ENCODE assay signal across 13 cellular contexts in the genomic region with DNA sequence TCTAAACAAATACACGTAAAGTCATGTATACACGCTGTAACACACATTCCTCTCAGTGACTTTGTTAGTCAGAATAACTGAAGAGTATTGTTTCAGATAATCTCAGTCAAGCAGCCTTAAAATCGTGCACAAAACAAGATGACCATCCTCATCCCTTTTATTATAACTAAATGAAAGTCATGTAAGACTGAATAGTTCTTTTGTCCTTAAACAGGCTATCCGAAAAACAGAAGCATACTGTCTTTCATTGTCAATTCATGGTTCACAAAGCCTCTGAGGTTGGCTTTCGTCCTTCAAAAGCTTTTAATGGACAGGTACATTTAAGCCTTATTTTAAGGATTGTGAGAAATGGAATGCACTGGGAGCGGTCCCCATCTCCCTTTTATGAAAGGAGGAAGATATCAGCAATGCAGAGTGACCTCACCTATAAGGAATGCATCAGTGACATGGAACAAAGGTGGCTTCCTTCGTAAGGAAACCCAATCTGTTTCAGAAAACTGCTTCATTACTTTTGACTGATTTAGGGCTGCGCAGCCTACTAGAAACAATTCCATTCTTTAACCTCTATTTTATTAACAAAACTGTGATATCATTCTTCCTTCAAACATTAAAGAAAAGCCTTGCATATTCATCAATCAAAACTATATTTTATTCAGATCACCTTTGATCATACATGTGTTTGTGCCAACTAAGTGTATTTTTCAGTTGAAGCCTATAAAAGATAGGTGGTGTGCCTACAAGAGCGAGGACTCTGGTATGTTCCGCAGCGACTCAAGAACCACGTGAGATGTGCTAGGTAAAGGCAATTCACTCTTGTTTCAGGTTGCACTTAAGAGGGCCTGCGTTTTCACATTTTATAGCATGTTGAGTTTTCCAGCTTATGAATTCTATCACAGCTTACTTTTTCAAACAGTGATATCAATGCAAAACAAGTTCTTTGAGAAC. TPM values are rescaled to one million over a fixed set of nuclear protein-coding genes. Genes with fewer than 3 reads are reported as not detected.
A peak's percentile ranks its signal among the peaks of the same experiment; 100 is the strongest.
DNase-seq lines count a peak whose midpoint lies in the region; ATAC-seq, FAIRE-seq and TF ChIP-seq lines count a peak whose summit lies in the region.
"Had no signal": no experiment of that assay in that cellular context is flagged by ENCODE, and none has a peak within 500 bp of the region (broad histone marks: within the 10 kb centered on the region; RNA-seq: fewer than 3 reads in every experiment).

No MANE protein-coding gene starts in this region.

- H3K9ac ChIP-seq in HUES64 (ENCODE audit: low read depth, low read length) = peak overlapping the region; percentile 71
- H3K9ac ChIP-seq in kidney (ENCODE audit: low read length in 2 of 2) = no peak overlapping the region
- H3K9ac ChIP-seq in smooth muscle cell (ENCODE audit: low read depth) = peak overlapping the region; percentile 48

- no peaks in the 10 kb centered on the region for H3K36me3 Mint-ChIP-seq in stimulated activated effector memory CD8-positive, alpha-beta T cell treated with anti-CD3 and anti-CD28 coated beads, Interleukin-12 subunit alpha, Interleukin-12 subunit beta, amount 100 ng/mL, for 72 hours

- no peaks in the 10 kb centered on the region for H3K4me1 Mint-ChIP-seq in stimulated activated effector memory CD8-positive, alpha-beta T cell treated with anti-CD3 and anti-CD28 coated beads, Interleukin-12 subunit alpha, Interleukin-12 subunit beta, amount 100 ng/mL, for 72 hours

- TF ChIP-seq CTCF in body of pancreas (IDR thresholded peaks at IDR 0.05) (no peak), kidney (IDR thresholded peaks at IDR 0.05; ENCODE audit: borderline replicate concordance, extremely low read depth, insufficient read depth) (no peak), smooth muscle cell (IDR thresholded peaks at IDR 0.05; ENCODE audit: borderline replicate concordance, insufficient read depth, poor library complexity, severe bottlenecking) (no peak)

- 70% methylated on average over 11 of the region's 13 CpGs for WGBS in HUES64
- WGBS in body of pancreas, 2 donors = 66 to 74% methylated on average over 13 of the region's 13 CpGs
- WGBS in smooth muscle cell (ENCODE audit: low lambda C conversion rate) = 73% methylated on average over 13 of the region's 13 CpGs

- H3K4me1 ChIP-seq in HUES64 (ENCODE audit: insufficient read depth, low read length) (peaks cover 65% of the 10 kb centered on the region), body of pancreas (peaks cover 75% of the 10 kb centered on the region), kidney (ENCODE audit: control insufficient read depth in 1 of 2, insufficient read depth in 1 of 2, low read depth in 1 of 2, low read length in 2 of 2) (peaks cover 9 to 53% of the 10 kb centered on the region in 2 donors), smooth muscle cell (ENCODE audit: low read depth) (peaks cover 59% of the 10 kb centered on the region)

- peaks cover 5% of the 10 kb centered on the region for H3F3A ChIP-seq in smooth muscle cell (ENCODE audit: low read depth)

- no peak overlapping the region for H2AFZ ChIP-seq in smooth muscle cell (ENCODE audit: low read depth)

- no peak overlapping the region for H3K4me3 Mint-ChIP-seq in stimulated activated effector memory CD8-positive, alpha-beta T cell treated with anti-CD3 and anti-CD28 coated beads, Interleukin-12 subunit alpha, Interleukin-12 subunit beta, amount 100 ng/mL, for 72 hours
- H3K4me3 Mint-ChIP-seq: stimulated activated naive B cell treated with anti-CD40 and anti-IgM and Interleukin-4, amounts not matched to agents 10 μg/mL and 1 μg/mL and 100 μg/mL, for 72 hours had no signal

- DNase-seq in body of pancreas (no peak), kidney (no peak), smooth muscle cell (lab: John Stamatoyannopoulos, UW; ENCODE audit: unreplicated experiment) (no peak), CD1c-positive myeloid dendritic cell (ENCODE audit: extremely low spot score) (no peak)
- no peak for DNase-seq in stimulated activated naive CD4-positive, alpha-beta T cell treated with Interleukin-2 at 50 U/mL for 16 hours (lab: John Stamatoyannopoulos, UW)
- DNase-seq in stimulated activated effector memory CD8-positive, alpha-beta T cell treated with anti-CD3 and anti-CD28 coated beads, Interleukin-12 subunit alpha, Interleukin-12 subunit beta, amount 100 ng/mL, for 72 hours (ENCODE audit: low spot score in 2 of 2) = no peak
- DNase-seq: activated T-cell treated with anti-CD3 and anti-CD28 coated beads, Interleukin-2, amount 50 U/mL, for 48 hours; caudate nucleus; DMS79 treated with DMSO at 0.1 percent for 48 hours; foreskin fibroblast; stimulated activated naive B cell treated with anti-CD40 and anti-IgM and Interleukin-4, amounts not matched to agents 10 μg/mL and 1 μg/mL and 100 μg/mL, for 72 hours had no signal

- no peak overlapping the region for H3K27ac Mint-ChIP-seq in stimulated activated effector memory CD8-positive, alpha-beta T cell treated with anti-CD3 and anti-CD28 coated beads, Interleukin-12 subunit alpha, Interleukin-12 subunit beta, amount 100 ng/mL, for 72 hours
- H3K27ac Mint-ChIP-seq: stimulated activated naive B cell treated with anti-CD40 and anti-IgM and Interleukin-4, amounts not matched to agents 10 μg/mL and 1 μg/mL and 100 μg/mL, for 72 hours had no signal

- H4K20me1 ChIP-seq in smooth muscle cell (ENCODE audit: low read depth) = peaks cover 93% of the 10 kb centered on the region

- FAIRE-seq in kidney (lab: Jason Lieb, UNC) = no peak

- TF ChIP-seq POLR2A in body of pancreas (IDR thresholded peaks at IDR 0.05) = peak in 1 of 3 donors; percentile 18

- no peaks in the 10 kb centered on the region for H3K27me3 ChIP-seq in HUES64 (ENCODE audit: insufficient read depth, low read length)
- no peaks in the 10 kb centered on the region for H3K27me3 ChIP-seq in body of pancreas
- no peaks in the 10 kb centered on the region for H3K27me3 ChIP-seq in smooth muscle cell (ENCODE audit: low read depth)

- peaks cover 88% of the 10 kb centered on the region for H3K79me2 ChIP-seq in smooth muscle cell (ENCODE audit: low read depth)

- 0 out of 2 replicates have a peak overlapping the region, but pooled peaks have one; percentile 2 for H3K4me3 ChIP-seq in HUES64 (ENCODE audit: low read length)
- no peak overlapping the region for H3K4me3 ChIP-seq in body of pancreas
- no peak overlapping the region for H3K4me3 ChIP-seq in kidney (ENCODE audit: low read length in 2 of 2)
- H3K4me3 ChIP-seq in smooth muscle cell = no peak overlapping the region

- intact Hi-C loops in body of pancreas (cut with DNase I) = no loop called here
- intact Hi-C loops in kidney (cut with DNase I) = no loop called here

- H3K27ac ChIP-seq in HUES64 (ENCODE audit: low read depth, low read length) = peak overlapping the region; percentile 79
- H3K27ac ChIP-seq in body of pancreas = peak overlapping the region; percentile 46 to 86 (median 70)
- peak overlapping the region; percentile 32 to 35 for H3K27ac ChIP-seq in kidney (ENCODE audit: low read depth in 2 of 2, low read length in 2 of 2)
- H3K27ac ChIP-seq in smooth muscle cell (ENCODE audit: low read depth) = peak overlapping the region; percentile 73

- peak overlapping the region; percentile 54 for H3K4me2 ChIP-seq in smooth muscle cell

- H3K9me3 Mint-ChIP-seq in stimulated activated effector memory CD8-positive, alpha-beta T cell treated with anti-CD3 and anti-CD28 coated beads, Interleukin-12 subunit alpha, Interleukin-12 subunit beta, amount 100 ng/mL, for 72 hours = no peaks in the 10 kb centered on the region

- H3K36me3 ChIP-seq in HUES64 (ENCODE audit: insufficient read depth, low read length) (no peaks in the 10 kb centered on the region), body of pancreas (replicated peaks in 1 of 2; ENCODE audit: insufficient read depth in 1 of 2, low read depth in 2 of 2) (no peaks in the 10 kb centered on the region), kidney (ENCODE audit: control insufficient read depth in 1 of 2, insufficient read depth in 2 of 2, low read length in 2 of 2) (no peaks in the 10 kb centered on the region), smooth muscle cell (ENCODE audit: low read depth) (no peaks in the 10 kb centered on the region)

- H3K9me3 ChIP-seq in HUES64 (ENCODE audit: insufficient read depth, low read depth, low read length) (no peaks in the 10 kb centered on the region), body of pancreas (no peaks in the 10 kb centered on the region), kidney (ENCODE audit: control insufficient read depth in 1 of 2, low read length in 2 of 2) (no peaks in the 10 kb centered on the region), smooth muscle cell (replicated peaks; ENCODE audit: low read depth) (no peaks in the 10 kb centered on the region)

- ATAC-seq in body of pancreas (peak; percentile 54), HG02610 (IDR thresholded peaks at IDR 0.05; ENCODE audit: unreplicated experiment) (no peak)
- no peak for ATAC-seq in stimulated activated effector memory CD8-positive, alpha-beta T cell treated with anti-CD3 and anti-CD28 coated beads, Interleukin-12 subunit alpha, Interleukin-12 subunit beta, amount 100 ng/mL, for 72 hours
- ATAC-seq: stimulated activated naive B cell treated with anti-CD40 and anti-IgM and Interleukin-4, amounts not matched to agents 10 μg/mL and 1 μg/mL and 100 μg/mL, for 72 hours had no signal

RNA-seq across cellular contexts. Expression of a gene that starts 19.2 kb away (rescaled TPM):
- polyA plus RNA-seq in HUES64 (2013, experiment 1 of 2) = 6.9 TPM
- polyA plus RNA-seq in HUES64 (2013, experiment 2 of 2) = 7.0 TPM
- total RNA-seq in body of pancreas = 10 to 100 TPM; 17.1 to 17.4 TPM
- total RNA-seq in kidney = 35.7 TPM
- polyA plus RNA-seq in kidney (ENCODE audit: insufficient read depth, low read depth, low replicate concordance) = 8.2 TPM
- 5.2 and 10.2 TPM in 2 replicates for total RNA-seq in smooth muscle cell
- 9.4 and 17.9 TPM in 2 replicates for polyA plus RNA-seq in smooth muscle cell

Comparison
In these comparisons a context has a peak if more than half of its experiments do, and no peak if none do; other contexts are left out.
1. H3K9ac ChIP-seq: peak in HUES64 (single experiment) and smooth muscle cell (single experiment); none in kidney (0 of 2).
2. Peak in every context shown above with its lines, with median percentiles within 50 percentile points of each other: H3K27ac ChIP-seq.